Comparison of ENCODE assay signal across 8 cellular contexts in genomic region chr11:72102946-72103753, GRCh38. TPM values are rescaled to one million over a fixed set of nuclear protein-coding genes. Genes with fewer than 3 reads are reported as not detected.
DNase-seq lines count a peak whose midpoint lies in the region; ATAC-seq and TF ChIP-seq lines count a peak whose summit lies in the region.

Gene LAMTOR1 (minus strand): TSS chr11:72103297. CDS start chr11:72103224, 73 bp downstream.

- H4K20me1 ChIP-seq in GM23338 (replicated peaks; ENCODE audit: insufficient read depth) (no peaks in the 10 kb centered on the region; the same call in none of the 2 replicates), fibroblast of lung (ENCODE audit: control insufficient read depth, extremely low read depth, insufficient read depth, low read length) (no peaks in the 10 kb centered on the region)

- H3K36me3 Mint-ChIP-seq in GM23338 (ENCODE audit: low read depth) = peaks cover 30% of the 10 kb centered on the region
- peaks cover 51% of the 10 kb centered on the region for H3K36me3 Mint-ChIP-seq in activated T-helper 17 cell treated with anti-CD3 and anti-CD28 coated beads, Interleukin-2, amount 50 U/mL, for 72 hours (ENCODE audit: low read depth)
- H3K36me3 Mint-ChIP-seq in naive thymus-derived CD8-positive, alpha-beta T cell = peaks cover 0 to 23% (median 10%) of the 10 kb centered on the region in 3 donors

- H3K4me3 Mint-ChIP-seq in GM23338 = peak within 1 kb of the TSS; percentile 96
- H3K4me3 Mint-ChIP-seq in activated T-helper 17 cell treated with anti-CD3 and anti-CD28 coated beads, Interleukin-2, amount 50 U/mL, for 72 hours = peak within 1 kb of the TSS; percentile 92
- H3K4me3 Mint-ChIP-seq in naive thymus-derived CD8-positive, alpha-beta T cell = peak within 1 kb of the TSS; percentile 66 to 96 (median 86)

- H3K4me2 ChIP-seq in GM23338 = peak within 1 kb of the TSS; percentile 96
- peak within 1 kb of the TSS; percentile 99 for H3K4me2 ChIP-seq in fibroblast of lung (ENCODE audit: extremely low read depth, insufficient read depth, low read length)

- H3K4me1 ChIP-seq in GM23338 (ENCODE audit: insufficient read depth) (peaks cover 6% of the 10 kb centered on the region; the same call in 1 of the 2 replicates), fibroblast of lung (ENCODE audit: control insufficient read depth, extremely low read depth, insufficient read depth, low read length) (peaks cover 18% of the 10 kb centered on the region)

- H3K27me3 Mint-ChIP-seq in GM23338 (ENCODE audit: insufficient read depth, low read depth, poor library complexity) = peaks cover 14% of the 10 kb centered on the region
- no peaks in the 10 kb centered on the region for H3K27me3 Mint-ChIP-seq in activated T-helper 17 cell treated with anti-CD3 and anti-CD28 coated beads, Interleukin-2, amount 50 U/mL, for 72 hours
- no peaks in the 10 kb centered on the region for H3K27me3 Mint-ChIP-seq in naive thymus-derived CD8-positive, alpha-beta T cell

- no peaks in the 10 kb centered on the region for H3K9me2 ChIP-seq in GM23338 (ENCODE audit: insufficient read depth)

- H3K27ac Mint-ChIP-seq in GM23338 = peak within 1 kb of the TSS; percentile 98
- peak within 1 kb of the TSS; percentile 96 for H3K27ac Mint-ChIP-seq in activated T-helper 17 cell treated with anti-CD3 and anti-CD28 coated beads, Interleukin-2, amount 50 U/mL, for 72 hours
- peak within 1 kb of the TSS; percentile 88 to 99 (median 94) for H3K27ac Mint-ChIP-seq in naive thymus-derived CD8-positive, alpha-beta T cell

- H3K36me3 ChIP-seq in GM23338 (ENCODE audit: insufficient read depth) (no peaks in the 10 kb centered on the region; the same call in 1 of the 2 replicates), fibroblast of lung (ENCODE audit: control insufficient read depth, insufficient read depth, low read length) (peaks cover 11% of the 10 kb centered on the region)

- no peaks in the 10 kb centered on the region for H3K27me3 ChIP-seq in GM23338 (ENCODE audit: insufficient read depth)
- H3K27me3 ChIP-seq in fibroblast of lung (ENCODE audit: control insufficient read depth, insufficient read depth, low read length) = no peaks in the 10 kb centered on the region

- H3F3A ChIP-seq in GM23338 (replicated peaks; ENCODE audit: low read depth) = peaks cover 9% of the 10 kb centered on the region; the same call in 1 of the 2 replicates

- no peak within 1 kb of the TSS for H2AFZ ChIP-seq in GM23338
- H2AFZ ChIP-seq in fibroblast of lung (ENCODE audit: low read length) = peak within 1 kb of the TSS; percentile 84

- CTCF ChIA-PET in RWPE1 (lab: Yijun Ruan, JAX) = interaction anchor here (0.7 kb wide), 1 partner anchor 122 kb away, joined by 3 read pairs; no protein-coding TSS in a partner anchor

- POLR2A ChIA-PET in RWPE1 (lab: Yijun Ruan, JAX; ENCODE audit: low non-redundant PET) = no interaction called here
- POLR2A ChIA-PET in naive thymus-derived CD8-positive, alpha-beta T cell (lab: Charles Lee) = interaction anchor here (0.6 to 8.1 kb wide), 5 partner anchors 9 to 103 kb away, joined by 3 to 79 read pairs (median 12); partner anchors contain the start of gene ANAPC15

- no peaks in the 10 kb centered on the region for H3K9me3 ChIP-seq in fibroblast of lung (ENCODE audit: control insufficient read depth, insufficient read depth, low read depth, low read length)

- DNase-seq in Daoy (ENCODE audit: low read depth) (peak; percentile 98), GM23338 (ENCODE audit: low spot score) (peak; percentile 100), LNCaP clone FGC (ENCODE audit: low read depth) (peak; percentile 99), RWPE1 (ENCODE audit: low spot score) (peak; percentile 95), fibroblast of lung (ENCODE audit: low read depth in 2 of 2) (peak; percentile 98 to 99)
- DNase-seq in naive thymus-derived CD8-positive, alpha-beta T cell = peak; percentile 90 to 99 (median 96)
- peak; percentile 93 to 97 (median 94) for DNase-seq in stimulated activated naive CD4-positive, alpha-beta T cell (lab: John Stamatoyannopoulos, UW)

- H3K9me3 Mint-ChIP-seq in GM23338 = no peaks in the 10 kb centered on the region; the same call in 1 of the 3 replicates
- no peaks in the 10 kb centered on the region for H3K9me3 Mint-ChIP-seq in activated T-helper 17 cell treated with anti-CD3 and anti-CD28 coated beads, Interleukin-2, amount 50 U/mL, for 72 hours
- no peaks in the 10 kb centered on the region for H3K9me3 Mint-ChIP-seq in naive thymus-derived CD8-positive, alpha-beta T cell

- peak; percentile 92 for ATAC-seq in GM23338
- ATAC-seq in activated T-helper 17 cell treated with anti-CD3 and anti-CD28 coated beads, Interleukin-2, amount 50 U/mL, for 72 hours (replicated peaks) = peak; percentile 99
- peak; percentile 94 to 97 for ATAC-seq in naive thymus-derived CD8-positive, alpha-beta T cell

- TF ChIP-seq CTCF in GM23338 (conservative IDR thresholded peaks at IDR 0.05; ENCODE audit: low read depth in 2 of 2) = peak in 1 of 2 experiments; percentile 46; a peak in 3 of 4 replicates
- peak; percentile 47 for TF ChIP-seq CTCF in LNCaP clone FGC (IDR thresholded peaks at IDR 0.05; ENCODE audit: control insufficient read depth, extremely low read depth, insufficient read depth)
- TF ChIP-seq CTCF in RWPE1 (conservative IDR thresholded peaks at IDR 0.05; ENCODE audit: low read depth) = peak; percentile 42
- peak; percentile 44 to 53 for TF ChIP-seq CTCF in fibroblast of lung (conservative IDR thresholded peaks at IDR 0.05 in 1 of 2, IDR thresholded peaks at IDR 0.05 in 1 of 2; ENCODE audit: low read depth in 1 of 2, low read length in 2 of 2)

- H3K27ac ChIP-seq in GM23338 (ENCODE audit: low read depth) (peak within 1 kb of the TSS; percentile 90), RWPE1 (peak within 1 kb of the TSS; percentile 91), fibroblast of lung (ENCODE audit: insufficient read depth, low read length) (peak within 1 kb of the TSS; percentile 92)

- peaks cover 29% of the 10 kb centered on the region for H3K79me2 ChIP-seq in GM23338 (replicated peaks; ENCODE audit: insufficient read depth)
- peaks cover 40% of the 10 kb centered on the region for H3K79me2 ChIP-seq in fibroblast of lung (ENCODE audit: control insufficient read depth, insufficient read depth, low read length)

- H3K4me1 Mint-ChIP-seq in GM23338 = peaks cover 29% of the 10 kb centered on the region
- peaks cover 36% of the 10 kb centered on the region for H3K4me1 Mint-ChIP-seq in activated T-helper 17 cell treated with anti-CD3 and anti-CD28 coated beads, Interleukin-2, amount 50 U/mL, for 72 hours
- peaks cover 25 to 48% (median 47%) of the 10 kb centered on the region in 4 donors for H3K4me1 Mint-ChIP-seq in naive thymus-derived CD8-positive, alpha-beta T cell

- peak within 1 kb of the TSS; percentile 99 for H3K4me3 ChIP-seq in GM23338
- peak within 1 kb of the TSS; percentile 99 for H3K4me3 ChIP-seq in LNCaP clone FGC (ENCODE audit: low read depth, low read length)
- H3K4me3 ChIP-seq in fibroblast of lung (replicated peaks in 1 of 4; ENCODE audit: control extremely low read depth in 1 of 4, insufficient read depth in 1 of 4, low read depth in 3 of 4, low read length in 4 of 4) = peak within 1 kb of the TSS; percentile 96 to 100 (median 98)

- H3K9ac ChIP-seq in fibroblast of lung (ENCODE audit: insufficient read depth, low read length) = peak within 1 kb of the TSS; percentile 94

TF ChIP-seq in GM23338, 12 proteins besides CTCF, POLR2A, EP300 and RAD21:
- peak; percentile 68 for TF ChIP-seq POLR2AphosphoS5 (IDR thresholded peaks at IDR 0.05; ENCODE audit: low read depth)
- peak; percentile 70; the same call in 1 of the 2 replicates for TF ChIP-seq CREB1 (CRISPR knock-in tag; IDR thresholded peaks at IDR 0.05; ENCODE audit: low read depth)
- no peak for TF ChIP-seq NANOG (IDR thresholded peaks at IDR 0.05; ENCODE audit: borderline replicate concordance)
- no peak for TF ChIP-seq JUNB (IDR thresholded peaks at IDR 0.05; ENCODE audit: unreplicated experiment)

RNA-seq across cellular contexts. Expression of gene LAMTOR1, which starts in this region (rescaled TPM):
- total RNA-seq in Daoy (2014; rRNA removed; shearing (Covaris generic)) = 86.8 and 90.6 TPM in 2 replicates
- total RNA-seq in GM23338 (2014; rRNA removed; shearing (Covaris generic)) = 106 and 112 TPM in 2 replicates
- 157 and 168 TPM in 2 replicates for polyA plus RNA-seq in GM23338 (2016; fragmentation: Nextera tagmentation; extraction: Ambion mirVana)
- 10 to 100 TPM; 53.4 to 69.1 TPM for total RNA-seq in activated T-helper 17 cell treated with anti-CD3 and anti-CD28 coated beads, Interleukin-2, amount 50 U/mL, for 72 hours
- total RNA-seq in fibroblast of lung = 80.9 and 90.3 TPM in 2 replicates
- polyA plus RNA-seq in fibroblast of lung = 137 and 183 TPM in 2 replicates
- polyA plus RNA-seq in fibroblast of lung (2012) = 152 and 213 TPM in 2 replicates
- polyA minus RNA-seq in fibroblast of lung (ENCODE audit: low replicate concordance) = 208 and 507 TPM in 2 replicates
- 10 to 100 TPM; 66.8 to 68.6 TPM for total RNA-seq in naive thymus-derived CD8-positive, alpha-beta T cell
- 10 to 100 TPM; 78.0 to 87.7 (median 78.6) TPM for polyA plus RNA-seq in naive thymus-derived CD8-positive, alpha-beta T cell

Comparison
In these comparisons a context has a peak if more than half of its experiments do, and no peak if none do; other contexts are left out.
1. Peak in every context shown above with its lines: DNase-seq, ATAC-seq, H3K4me3 ChIP-seq and H3K27ac ChIP-seq.